11 cellular contexts compared by ENCODE assay signal in the genomic region with DNA sequence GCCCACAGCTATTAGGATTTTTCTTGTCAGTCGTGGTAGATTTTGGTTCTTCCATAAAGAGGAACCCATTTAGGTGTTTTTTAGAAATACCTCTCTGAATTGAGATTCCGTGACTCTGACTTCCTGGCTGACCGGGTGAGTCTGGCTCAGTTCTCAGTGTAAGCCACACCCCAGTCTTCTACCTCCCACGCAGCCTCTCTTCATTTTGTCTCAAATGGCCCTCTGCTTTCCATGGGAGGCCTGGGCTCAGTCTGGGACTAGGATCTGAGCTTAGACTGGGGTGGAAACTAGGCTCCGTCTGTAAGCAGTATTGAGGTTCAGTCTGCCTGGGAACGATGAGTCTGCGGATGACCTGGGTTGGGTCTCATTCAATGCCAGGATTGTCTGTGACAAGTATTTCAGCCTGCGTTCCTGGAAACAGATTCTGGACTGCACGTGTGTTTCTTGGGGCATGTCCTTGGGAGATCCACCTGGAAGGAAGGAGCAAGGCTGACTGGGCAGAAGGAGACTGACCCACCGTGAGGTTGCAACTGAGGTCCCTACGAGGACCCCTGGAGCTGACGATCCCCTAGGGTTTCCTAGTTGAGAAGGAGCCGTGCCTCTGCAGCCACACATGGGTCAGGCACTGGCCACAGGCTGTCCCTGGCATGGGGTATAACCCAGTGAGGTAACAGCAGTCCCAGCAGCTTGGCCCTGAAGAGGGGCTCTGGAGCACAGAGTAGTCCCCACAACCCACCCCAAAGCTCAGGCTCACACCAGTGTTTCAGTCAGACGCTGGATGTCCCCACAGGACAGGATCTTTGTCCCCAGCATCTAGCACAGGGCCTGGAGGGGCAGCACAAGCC. TPM values are rescaled to one million over a fixed set of nuclear protein-coding genes. Genes with fewer than 3 reads are reported as not detected.
DNase-seq lines count a peak whose midpoint lies in the region; ATAC-seq, FAIRE-seq and TF ChIP-seq lines count a peak whose summit lies in the region.
"Had no signal": no experiment of that assay in that cellular context is flagged by ENCODE, and none has a peak within 500 bp of the region (broad histone marks: within the 10 kb centered on the region; RNA-seq: fewer than 3 reads in every experiment).

No MANE protein-coding gene starts in this region.

- no peaks in the 10 kb centered on the region for H3K36me3 Mint-ChIP-seq in endodermal cell (ENCODE audit: low read depth)

- no peak overlapping the region for H3K27ac ChIP-seq in left lung
- H3K27ac ChIP-seq in endodermal cell (ENCODE audit: low read depth, low read length): no peak overlapping the region

- peak; percentile 80 for TF ChIP-seq POLR2A in GM12891 (IDR thresholded peaks at IDR 0.05; ENCODE audit: low read depth, low read length)

- H3K4me3 ChIP-seq in left lung: no peak overlapping the region
- no peak overlapping the region for H3K4me3 ChIP-seq in endodermal cell (ENCODE audit: low read length)

- DNase-seq in GM12891 (ENCODE audit: insufficient read length, low spot score) (no peak), NAMALWA (ENCODE audit: low spot score) (peak; percentile 76), left lung (no peak), NCI-H2227 treated with DMSO at 0.1 percent for 48 hours (lab: John Stamatoyannopoulos, UW) (no peak), HCEC 1CT (no peak), cerebellum (ENCODE audit: low spot score) (no peak), endodermal cell (no peak)
- DNase-seq: activated naive CD4-positive, alpha-beta T cell treated with anti-CD3 and anti-CD28 coated beads, Interleukin-2, amount 50 U/mL, for 16 hours; midbrain; stimulated activated CD4-positive, alpha-beta T cell treated with anti-CD3 and anti-CD28 coated beads, Interleukin-4, amount 100 ng/mL, for 4 hours had no signal

- H3K9ac ChIP-seq in endodermal cell (ENCODE audit: extremely low read depth, low read length, poor library complexity, severe bottlenecking): no peak overlapping the region

- peak; percentile 72 for FAIRE-seq in GM12891 (lab: Jason Lieb, UNC)

- intact Hi-C loops in left lung (cut with DNase I): no loop called here

- no peak overlapping the region for H3K27ac Mint-ChIP-seq in endodermal cell

- H3K27me3 ChIP-seq in left lung (peaks cover 0 to 22% of the 10 kb centered on the region in 2 donors), endodermal cell (ENCODE audit: control insufficient read depth, insufficient read depth, low read length, poor library complexity, severe bottlenecking) (no peaks in the 10 kb centered on the region)

- WGBS in endodermal cell (ENCODE audit: insufficient coverage in 1 of 2, insufficient read length in 1 of 2), 2 experiments: 79 to 88% methylated on average over 10 to 14 of the region's 14 CpGs

- H3K4me3 Mint-ChIP-seq in endodermal cell: no peak overlapping the region

- TF ChIP-seq CTCF in left lung (IDR thresholded peaks at IDR 0.05): no peak
- TF ChIP-seq CTCF in endodermal cell (conservative IDR thresholded peaks at IDR 0.05): no peak

- H3K27me3 Mint-ChIP-seq in endodermal cell (ENCODE audit: insufficient read depth): no peaks in the 10 kb centered on the region

- peak; percentile 31 for ATAC-seq in GM21723 (IDR thresholded peaks at IDR 0.05; ENCODE audit: unreplicated experiment)
- peak; percentile 12 for ATAC-seq in left lung

- H3K36me3 ChIP-seq in left lung (no peaks in the 10 kb centered on the region), endodermal cell (ENCODE audit: control insufficient read depth, insufficient read depth, low read length) (no peaks in the 10 kb centered on the region)

- H3K4me1 ChIP-seq in left lung: peaks cover 11 to 22% of the 10 kb centered on the region in 2 donors
- no peaks in the 10 kb centered on the region for H3K4me1 ChIP-seq in endodermal cell (ENCODE audit: control insufficient read depth, insufficient read depth, low read length)

- H3K9me3 ChIP-seq in left lung (no peaks in the 10 kb centered on the region), endodermal cell (ENCODE audit: control insufficient read depth, low read length) (no peaks in the 10 kb centered on the region)

- no peaks in the 10 kb centered on the region for H3K4me1 Mint-ChIP-seq in endodermal cell

- no peaks in the 10 kb centered on the region for H3K9me3 Mint-ChIP-seq in endodermal cell

TF ChIP-seq in GM12891, 5 proteins besides CTCF, POLR2A, EP300 and RAD21:
- TF ChIP-seq TAF1 (IDR thresholded peaks at IDR 0.05; ENCODE audit: low read depth, low read length) (peak; percentile 83), POU2F2 (IDR thresholded peaks at IDR 0.05; ENCODE audit: low read depth, low read length) (no peak), PAX5 (IDR thresholded peaks at IDR 0.05; ENCODE audit: insufficient read depth, low read length, severe bottlenecking) (peak; percentile 7), POLR2AphosphoS5 (IDR thresholded peaks at IDR 0.05; ENCODE audit: low read depth, low read length) (peak; percentile 68; the same call in 1 of the 2 replicates), SPI1 (IDR thresholded peaks at IDR 0.05; ENCODE audit: low read depth, low read length) (peak; percentile 91)
TF ChIP-seq in GM12891: peak in this region for 4.

RNA-seq across cellular contexts. Expression of a gene that starts 12.3 kb away (rescaled TPM):
- polyA plus RNA-seq in GM12891 (2012; ENCODE audit: low read depth, missing spikeins): 0.53 TPM
- total RNA-seq in left lung (under 1 TPM; 0.08 to 0.09 TPM), cerebellum (18.1 TPM), endodermal cell (1 to 10 TPM in 1 of 2 donors, under 1 TPM in 1; 0.75 to 2.0 TPM)
- 92.5 TPM for polyA plus RNA-seq in endodermal cell (2013, experiment 1 of 2)
- polyA plus RNA-seq in endodermal cell (2013, experiment 2 of 2): 79.0 TPM
